8 cellular contexts compared by ENCODE assay signal in genomic region chr10:101063162-101063525, GRCh38. TPM values are rescaled to one million over a fixed set of nuclear protein-coding genes. Genes with fewer than 3 reads are reported as not detected.
A peak's percentile ranks its signal among the peaks of the same experiment; 100 is the strongest.
DNase-seq lines count a peak whose midpoint lies in the region; ATAC-seq and TF ChIP-seq lines count a peak whose summit lies in the region.
"Had no signal": no experiment of that assay in that cellular context is flagged by ENCODE, and none has a peak within 500 bp of the region (broad histone marks: within the 10 kb centered on the region; RNA-seq: fewer than 3 reads in every experiment).

No MANE protein-coding gene starts in this region.

- H3K36me3 ChIP-seq in ES-I3 (ENCODE audit: insufficient read depth, low read length): no peaks in the 10 kb centered on the region
- H3K36me3 ChIP-seq in NT2/D1 (ENCODE audit: insufficient read depth, insufficient read length, low read length): no peaks in the 10 kb centered on the region
- no peaks in the 10 kb centered on the region for H3K36me3 ChIP-seq in skeletal muscle tissue (ENCODE audit: control insufficient read depth in 3 of 3, insufficient read depth in 3 of 3, low read length in 3 of 3)

- H3K4me1 ChIP-seq in ES-I3 (ENCODE audit: insufficient read depth, low read length) (peaks cover 20% of the 10 kb centered on the region), NT2/D1 (ENCODE audit: insufficient read depth, insufficient read length) (peaks cover 14% of the 10 kb centered on the region), skeletal muscle tissue (ENCODE audit: control insufficient read depth in 3 of 3, insufficient read depth in 3 of 3, low read length in 3 of 3) (peaks cover 63 to 67% (median 65%) of the 10 kb centered on the region in 3 donors)

- no peak for DNase-seq in NT2/D1 (ENCODE audit: low read depth, low spot score)
- no peak for DNase-seq in fibroblast of the aortic adventitia (ENCODE audit: low read depth)
- DNase-seq in activated CD4-positive, alpha-beta T cell treated with anti-CD3 and anti-CD28 coated beads, Interleukin-2, amount 10 ng/mL, durations not matched to agents 24 days and 14 days: no peak

- H3K9ac ChIP-seq in ES-I3 (ENCODE audit: low read depth, low read length): peak overlapping the region; percentile 99; the same call in 1 of the 2 replicates
- H3K9ac ChIP-seq in NT2/D1 (ENCODE audit: insufficient read length, low read depth): peak overlapping the region; percentile 89
- H3K9ac ChIP-seq in skeletal muscle tissue (ENCODE audit: low read depth in 1 of 3, low read length in 3 of 3): peak overlapping the region in 1 of 3 donors; percentile 97

- H3K27me3 ChIP-seq in NT2/D1 (ENCODE audit: insufficient read depth, insufficient read length): peaks cover 53% of the 10 kb centered on the region
- peaks cover 0 to 36% (median 35%) of the 10 kb centered on the region in 3 donors for H3K27me3 ChIP-seq in skeletal muscle tissue (ENCODE audit: control insufficient read depth in 3 of 3, insufficient read depth in 3 of 3, low read length in 3 of 3)

- H3K36me3 Mint-ChIP-seq in activated CD4-positive, alpha-beta T cell treated with anti-CD3 and anti-CD28 coated beads, Interleukin-2, amount 10 ng/mL, durations not matched to agents 24 days and 14 days (ENCODE audit: low read depth): no peaks in the 10 kb centered on the region

- peaks cover 35% of the 10 kb centered on the region for H3K4me1 Mint-ChIP-seq in activated CD4-positive, alpha-beta T cell treated with anti-CD3 and anti-CD28 coated beads, Interleukin-2, amount 10 ng/mL, durations not matched to agents 24 days and 14 days

- H3K27ac Mint-ChIP-seq in activated CD4-positive, alpha-beta T cell treated with anti-CD3 and anti-CD28 coated beads, Interleukin-2, amount 10 ng/mL, durations not matched to agents 24 days and 14 days: no peak overlapping the region
- H3K27ac Mint-ChIP-seq: T-helper 17 cell had no signal

- no peak overlapping the region for H3K4me3 Mint-ChIP-seq in activated CD4-positive, alpha-beta T cell treated with anti-CD3 and anti-CD28 coated beads, Interleukin-2, amount 10 ng/mL, durations not matched to agents 24 days and 14 days

- no peak for TF ChIP-seq CTCF in fibroblast of the aortic adventitia (IDR thresholded peaks at IDR 0.05; ENCODE audit: insufficient read depth, low read length)

- ATAC-seq in HG02759 (IDR thresholded peaks at IDR 0.05; ENCODE audit: unreplicated experiment) (no peak), GM21423 (IDR thresholded peaks at IDR 0.05; ENCODE audit: unreplicated experiment) (no peak)

- H3K9me3 ChIP-seq in ES-I3 (ENCODE audit: control insufficient read depth, insufficient read depth, low read length): no peaks in the 10 kb centered on the region
- H3K9me3 ChIP-seq in NT2/D1 (ENCODE audit: insufficient read depth, low read length): no peaks in the 10 kb centered on the region; the same call in 1 of the 2 replicates
- no peaks in the 10 kb centered on the region for H3K9me3 ChIP-seq in skeletal muscle tissue (ENCODE audit: control insufficient read depth in 3 of 3, low read length in 3 of 3)

- no peak overlapping the region for H3K4me3 ChIP-seq in NT2/D1 (ENCODE audit: insufficient read length, low read depth)
- peak overlapping the region; percentile 100 for H3K4me3 ChIP-seq in fibroblast of the aortic adventitia (ENCODE audit: low read depth, low read length)
- H3K4me3 ChIP-seq in skeletal muscle tissue (ENCODE audit: low read length in 3 of 3): peak overlapping the region; percentile 38 to 99 (median 97)

- peaks cover 47% of the 10 kb centered on the region for H3K27me3 Mint-ChIP-seq in activated CD4-positive, alpha-beta T cell treated with anti-CD3 and anti-CD28 coated beads, Interleukin-2, amount 10 ng/mL, durations not matched to agents 24 days and 14 days

- no peaks in the 10 kb centered on the region for H3K9me3 Mint-ChIP-seq in activated CD4-positive, alpha-beta T cell treated with anti-CD3 and anti-CD28 coated beads, Interleukin-2, amount 10 ng/mL, durations not matched to agents 24 days and 14 days

- intact Hi-C loops in activated CD4-positive, alpha-beta T cell treated with anti-CD3 and anti-CD28 coated beads, Interleukin-2, amount 10 ng/mL, durations not matched to agents 24 days and 14 days (cut with micrococcal nuclease): loop anchor here (5.0 to 10.0 kb wide), 3 partner anchors 79 to 1439 kb away; partner anchors contain the start of genes ACTR1A, HPS6 and SUFU

- H3K27ac ChIP-seq in skeletal muscle tissue (ENCODE audit: low read depth, low read length): no peak overlapping the region

RNA-seq across cellular contexts. Expression of gene KAZALD1, which starts 1.4 kb away (rescaled TPM):
- total RNA-seq in fibroblast of the aortic adventitia (ENCODE audit: low replicate concordance) (62.4 and 71.5 TPM in 2 replicates), skeletal muscle tissue (23.5 TPM)
- total RNA-seq in activated CD4-positive, alpha-beta T cell treated with anti-CD3 and anti-CD28 coated beads, Interleukin-2, amount 10 ng/mL, durations not matched to agents 24 days and 14 days: 0.78 and 0.79 TPM in 2 replicates
- total RNA-seq: T-helper 17 cell had no signal

RNA-seq across cellular contexts. Expression of gene SFXN3, which starts 32.1 kb away (rescaled TPM):
- total RNA-seq in fibroblast of the aortic adventitia (ENCODE audit: low replicate concordance) (56.6 and 83.2 TPM in 2 replicates), skeletal muscle tissue (18.8 TPM)
- total RNA-seq in activated CD4-positive, alpha-beta T cell treated with anti-CD3 and anti-CD28 coated beads, Interleukin-2, amount 10 ng/mL, durations not matched to agents 24 days and 14 days: 36.0 and 37.3 TPM in 2 replicates

RNA-seq across cellular contexts. Expression of gene PDZD7, which starts 32.2 kb away (rescaled TPM):
- total RNA-seq in fibroblast of the aortic adventitia (ENCODE audit: low replicate concordance) (0.16 and 0.27 TPM in 2 replicates), skeletal muscle tissue (1.0 TPM)
- total RNA-seq in activated CD4-positive, alpha-beta T cell treated with anti-CD3 and anti-CD28 coated beads, Interleukin-2, amount 10 ng/mL, durations not matched to agents 24 days and 14 days: 0.38 and 0.93 TPM in 2 replicates

Comparison
In these comparisons a context has a peak if more than half of its experiments do, and no peak if none do; other contexts are left out.
1. RNA of gene KAZALD1, which starts 1.4 kb away (total RNA-seq): 62.4 to 71.5 TPM in fibroblast of the aortic adventitia and 23.5 TPM in skeletal muscle tissue (single experiment); 0.78 to 0.79 TPM in activated CD4-positive, alpha-beta T cell treated with anti-CD3 and anti-CD28 coated beads, Interleukin-2, amount 10 ng/mL, durations not matched to agents 24 days and 14 days; every median in the first group is over 10 times any median in the second.